In the genomic region with DNA sequence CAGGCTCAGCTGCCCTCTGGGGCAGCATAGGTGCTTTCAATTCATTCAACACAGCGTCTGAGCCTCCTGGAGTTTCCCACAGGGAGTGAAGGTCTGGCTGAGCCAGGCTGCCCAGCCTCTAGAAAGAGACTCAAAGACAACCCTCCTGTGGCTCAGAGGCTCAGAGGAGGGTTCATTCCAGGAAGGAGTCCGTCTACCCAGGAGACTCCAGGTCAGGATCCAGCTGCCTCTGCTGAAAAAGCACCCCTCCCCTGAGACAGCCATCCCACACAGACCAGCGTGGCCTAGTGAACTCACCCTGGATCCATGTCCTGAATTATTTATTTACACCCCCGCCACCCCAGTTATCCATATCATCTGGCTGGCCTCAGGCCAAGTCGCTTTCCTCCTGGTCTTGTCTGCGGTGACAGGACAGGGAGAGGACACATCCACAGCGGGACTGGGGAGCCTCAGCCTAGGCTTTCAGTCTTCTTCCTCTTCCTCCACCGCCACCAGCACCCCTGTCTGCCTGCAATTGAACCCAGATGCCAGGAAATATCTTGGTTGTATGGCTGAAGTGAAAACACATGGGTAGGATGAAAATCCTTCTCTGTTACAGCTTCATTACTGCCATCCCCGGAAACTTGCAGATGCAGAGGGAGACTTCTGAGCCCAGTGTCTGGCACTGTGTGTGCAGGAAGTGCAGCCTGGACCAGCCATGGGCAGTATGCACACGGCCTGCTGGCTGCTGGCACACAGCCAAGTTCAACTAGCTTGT, we compare ENCODE assay signal across 11 cellular contexts. TPM values are rescaled to one million over a fixed set of nuclear protein-coding genes. Genes with fewer than 3 reads are reported as not detected.
DNase-seq lines count a peak whose midpoint lies in the region; ATAC-seq, FAIRE-seq and TF ChIP-seq lines count a peak whose summit lies in the region.
"Had no signal": no experiment of that assay in that cellular context is flagged by ENCODE, and none has a peak within 500 bp of the region (broad histone marks: within the 10 kb centered on the region; RNA-seq: fewer than 3 reads in every experiment).

No MANE protein-coding gene starts in this region.

- TF ChIP-seq CTCF in lower leg skin (IDR thresholded peaks at IDR 0.05) = no peak

- no peaks in the 10 kb centered on the region for H3K36me3 ChIP-seq in SJSA1
- H3K36me3 ChIP-seq in small intestine (ENCODE audit: control insufficient read depth in 2 of 2, insufficient read depth in 2 of 2, low read length in 2 of 2) = no peaks in the 10 kb centered on the region

- ATAC-seq in HG03196 (IDR thresholded peaks at IDR 0.05; ENCODE audit: unreplicated experiment) (no peak), HG03521 (IDR thresholded peaks at IDR 0.05; ENCODE audit: unreplicated experiment) (no peak)
- ATAC-seq: T-cell had no signal

- H3K27ac ChIP-seq in SJSA1 (no peak overlapping the region), small intestine (ENCODE audit: low read depth in 1 of 2, low read length in 1 of 2) (no peak overlapping the region)
- H3K27ac ChIP-seq: HL-60 had no signal

- WGBS in small intestine, 3 donors = 41 to 50% (median 45%) methylated on average over 10 of the region's 10 CpGs
- WGBS in lower leg skin, 2 donors = 54 to 61% methylated on average over 10 of the region's 10 CpGs

- H3K4me1 ChIP-seq in SJSA1 (replicated peaks) = peaks cover 8% of the 10 kb centered on the region
- H3K4me1 ChIP-seq in small intestine (ENCODE audit: control insufficient read depth in 2 of 2, insufficient read depth in 1 of 2, low read depth in 1 of 2, low read length in 1 of 2) = no peaks in the 10 kb centered on the region

- H3K27me3 ChIP-seq in SJSA1 (replicated peaks) (no peaks in the 10 kb centered on the region), small intestine (ENCODE audit: control insufficient read depth in 2 of 2, insufficient read depth in 2 of 2, low read length in 2 of 2) (peaks cover 0 to 1% of the 10 kb centered on the region in 2 donors)

- no peaks in the 10 kb centered on the region for H3K9me3 ChIP-seq in SJSA1 (replicated peaks)
- no peaks in the 10 kb centered on the region for H3K9me3 ChIP-seq in small intestine (ENCODE audit: control insufficient read depth, low read depth)

- H3K4me3 ChIP-seq in SJSA1 (no peak overlapping the region), small intestine (ENCODE audit: low read depth in 1 of 2, low read length in 2 of 2) (no peak overlapping the region), lower leg skin (ENCODE audit: low read depth, poor library complexity, severe bottlenecking) (no peak overlapping the region)

- DNase-seq in H54 (ENCODE audit: insufficient read length, low spot score) (no peak), SJSA1 (ENCODE audit: low read depth in 1 of 2, low spot score in 2 of 2) (peak; percentile 44 to 60), glomerular visceral epithelial cell (ENCODE audit: extremely low spot score) (peak; percentile 63), small intestine (peak; percentile 31), lower leg skin (ENCODE audit: low spot score in 2 of 2) (no peak), AML-193 (lab: John Stamatoyannopoulos, UW) (no peak)
- DNase-seq: islet precursor cell, T-cell had no signal

- TF ChIP-seq POLR2A in H54 (IDR thresholded peaks at IDR 0.05; ENCODE audit: low read depth, low read length) (no peak), lower leg skin (IDR thresholded peaks at IDR 0.05) (no peak)

- peak; percentile 30 for FAIRE-seq in H54 (lab: Jason Lieb, UNC)
- no peak for FAIRE-seq in small intestine (lab: Jason Lieb, UNC)

- intact Hi-C loops in lower leg skin (cut with DNase I; ENCODE audit: low total_unique reads) = loop anchor here (2.0 kb wide), 1 partner anchor 23 kb away; no protein-coding TSS in a partner anchor

RNA-seq across cellular contexts. Expression of gene COL13A1, which starts 44.0 kb away (rescaled TPM):
- total RNA-seq in SJSA1 (2014; rRNA removed; shearing (Covaris generic)) = 74.8 and 95.4 TPM in 2 replicates
- polyA plus RNA-seq in small intestine = under 1 TPM; 0.45 to 0.66 (median 0.54) TPM
- total RNA-seq in lower leg skin = 1 to 10 TPM in 3 of 4 donors, under 1 TPM in 1; 0.93 to 2.3 (median 1.3) TPM

Comparison
In these comparisons a context has a peak if more than half of its experiments do, and no peak if none do; other contexts are left out.
1. DNase-seq: peak in SJSA1 (2 of 2), glomerular visceral epithelial cell (single experiment) and small intestine (single experiment); none in H54 (single experiment), lower leg skin (0 of 2) and AML-193 (0 of 2).
2. RNA of gene COL13A1, which starts 44.0 kb away (total RNA-seq): 74.8 to 95.4 TPM in SJSA1; 0.93 to 2.3 TPM in lower leg skin; every median in the first group is over 10 times any median in the second.